In the genomic region with DNA sequence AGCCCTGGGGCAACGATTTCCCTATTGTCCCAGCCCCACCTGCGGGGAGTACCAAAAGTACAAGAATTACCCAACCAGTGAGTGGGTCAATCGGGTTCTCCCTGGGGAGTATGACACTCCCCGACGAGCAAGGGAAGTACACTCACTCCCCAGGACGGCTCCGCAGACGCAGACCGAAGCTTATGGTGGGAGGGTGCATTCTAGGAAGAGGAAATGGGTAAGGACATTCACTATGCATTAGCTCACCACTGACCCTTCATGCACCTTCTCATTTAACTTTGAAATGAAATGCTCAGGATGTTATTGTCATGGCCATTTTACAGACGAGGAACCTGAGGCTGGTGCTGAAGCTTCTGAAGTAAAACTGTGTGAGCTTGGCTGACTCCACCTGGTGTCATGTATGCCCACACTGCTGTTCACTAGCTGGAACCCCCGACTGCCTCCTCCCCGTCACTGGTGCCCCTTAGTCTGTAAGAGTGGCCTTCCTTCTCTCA, we compare ENCODE assay signal across 9 cellular contexts. TPM values are rescaled to one million over a fixed set of nuclear protein-coding genes. Genes with fewer than 3 reads are reported as not detected.
DNase-seq lines count a peak whose midpoint lies in the region; ATAC-seq and TF ChIP-seq lines count a peak whose summit lies in the region.
"Had no signal": no experiment of that assay in that cellular context is flagged by ENCODE, and none has a peak within 500 bp of the region (broad histone marks: within the 10 kb centered on the region; RNA-seq: fewer than 3 reads in every experiment).

No MANE protein-coding gene starts in this region.

- ATAC-seq in Right ventricle myocardium inferior (peak; percentile 65), Right ventricle myocardium superior (ENCODE audit: poor library complexity) (peak; percentile 70)

- no peak for TF ChIP-seq CTCF in tibial nerve (IDR thresholded peaks at IDR 0.05)

- DNase-seq in Right ventricle myocardium inferior (ENCODE audit: missing footprints) (no peak), cardiac septum (ENCODE audit: low spot score) (no peak), RKO (ENCODE audit: low spot score) (peak; percentile 32), Right ventricle myocardium superior (peak; percentile 50), tibial nerve (ENCODE audit: low spot score in 2 of 2) (no peak)
- DNase-seq in NK-92 treated with Interleukin-12 subunit alpha and Interleukin-12 subunit beta, amount 100 ng/mL, for 24 hours (lab: John Stamatoyannopoulos, UW) = no peak
- no peak for DNase-seq in central memory CD4-positive, alpha-beta T cell
- no peak for DNase-seq in activated T-cell treated with anti-CD3 and anti-CD28 coated beads, Interleukin-2, amount 50 U/mL, for 48 hours

- peak in 1 of 2 donors; percentile 55 for TF ChIP-seq EP300 in tibial nerve (IDR thresholded peaks at IDR 0.05)

- no peak for TF ChIP-seq POLR2A in tibial nerve (IDR thresholded peaks at IDR 0.05)

- H3K9me3 ChIP-seq in tibial nerve = no peaks in the 10 kb centered on the region
- H3K9me3 ChIP-seq: SJSA1 had no signal

- no peaks in the 10 kb centered on the region for H3K27me3 ChIP-seq in tibial nerve
- H3K27me3 ChIP-seq: SJSA1 had no signal

- 52 to 62% methylated on average over 12 of the region's 12 CpGs for WGBS in tibial nerve, 2 donors

- peaks cover 0 to 10% (median 0%) of the 10 kb centered on the region in 4 donors for H3K4me1 ChIP-seq in tibial nerve

- H3K27ac ChIP-seq in tibial nerve = no peak overlapping the region
- H3K27ac ChIP-seq: SJSA1 had no signal

- H3K4me3 ChIP-seq in tibial nerve = no peak overlapping the region
- H3K4me3 ChIP-seq: SJSA1 had no signal

- intact Hi-C loops in Right ventricle myocardium inferior (cut with DNase I) (no loop called here), cardiac septum (cut with DNase I) (no loop called here), Right ventricle myocardium superior (cut with DNase I) (no loop called here)

- no peaks in the 10 kb centered on the region for H3K36me3 ChIP-seq in tibial nerve
- H3K36me3 ChIP-seq: SJSA1 had no signal

RNA-seq across cellular contexts. Expression of a gene that starts 45.8 kb away (rescaled TPM):
- total RNA-seq in Right ventricle myocardium inferior (280 TPM), cardiac septum (283 TPM), Right ventricle myocardium superior (235 TPM), tibial nerve (100 to 1,000 TPM; 262 to 296 (median 280) TPM)

RNA-seq across cellular contexts. Expression of a gene that starts 56.4 kb away (rescaled TPM):
- total RNA-seq in Right ventricle myocardium inferior (9.5 TPM), cardiac septum (25.8 TPM), Right ventricle myocardium superior (11.9 TPM), tibial nerve (1,000 to 10,000 TPM in 1 of 4 donors, 100 to 1,000 TPM in 3; 373 to 1,352 (median 619) TPM)

Comparison
In these comparisons a context has a peak if more than half of its experiments do, and no peak if none do; other contexts are left out.
1. DNase-seq: peak in RKO (single experiment) and Right ventricle myocardium superior (single experiment); none in Right ventricle myocardium inferior (single experiment), cardiac septum (single experiment), NK-92 treated with Interleukin-12 subunit alpha and Interleukin-12 subunit beta, amount 100 ng/mL, for 24 hours (single experiment), tibial nerve (0 of 2), central memory CD4-positive, alpha-beta T cell (single experiment) and activated T-cell treated with anti-CD3 and anti-CD28 coated beads, Interleukin-2, amount 50 U/mL, for 48 hours (0 of 2).
2. RNA of a gene that starts 56.4 kb away (total RNA-seq): 373 to 1,352 TPM in tibial nerve; 25.8 TPM in cardiac septum (single experiment), 11.9 TPM in Right ventricle myocardium superior (single experiment) and 9.5 TPM in Right ventricle myocardium inferior (single experiment); every median in the first group is over 10 times any median in the second.